8 cellular contexts compared by ENCODE assay signal in genomic region chr6:29926795-29927427, GRCh38. TPM values are rescaled to one million over a fixed set of nuclear protein-coding genes. Genes with fewer than 3 reads are reported as not detected.
DNase-seq lines count a peak whose midpoint lies in the region; ATAC-seq, FAIRE-seq and TF ChIP-seq lines count a peak whose summit lies in the region.

No MANE protein-coding gene starts in this region.

- H3K4me3 ChIP-seq in prostate gland (peak overlapping the region; percentile 37 to 43), upper lobe of right lung (peak overlapping the region; percentile 80)

- no peaks in the 10 kb centered on the region for H3K27me3 ChIP-seq in prostate gland (replicated peaks; ENCODE audit: insufficient read depth)
- no peaks in the 10 kb centered on the region for H3K27me3 ChIP-seq in upper lobe of right lung

- ATAC-seq in HG02840 (IDR thresholded peaks at IDR 0.05; ENCODE audit: low FRiP score, unreplicated experiment) (peak; percentile 47), upper lobe of right lung (peak; percentile 89), GM19397 (IDR thresholded peaks at IDR 0.05; ENCODE audit: unreplicated experiment) (no peak)

- no peak for FAIRE-seq in frontal cortex (lab: Jason Lieb, UNC)

- H3K27ac ChIP-seq in prostate gland: peak overlapping the region; percentile 41 to 90
- peak overlapping the region; percentile 98 for H3K27ac ChIP-seq in upper lobe of right lung

- no peaks in the 10 kb centered on the region for H3K9me3 ChIP-seq in prostate gland
- H3K9me3 ChIP-seq in upper lobe of right lung: no peaks in the 10 kb centered on the region

- intact Hi-C loops in prostate gland (cut with DNase I) (no loop called here), upper lobe of right lung (cut with DNase I) (no loop called here)

- DNase-seq in EL (peak; percentile 53), OCI-M1 (lab: John Stamatoyannopoulos, UW) (peak; percentile 94), activated gamma-delta T cell (lab: John Stamatoyannopoulos, UW) (peak; percentile 72), frontal cortex (ENCODE audit: low spot score in 2 of 2) (peak; percentile 44 to 67), prostate gland (ENCODE audit: low spot score) (peak; percentile 45), upper lobe of right lung (peak; percentile 91)

- H3K4me1 ChIP-seq in prostate gland (replicated peaks) (no peaks in the 10 kb centered on the region), upper lobe of right lung (peaks cover 3% of the 10 kb centered on the region)

- no peaks in the 10 kb centered on the region for H3K36me3 ChIP-seq in prostate gland
- H3K36me3 ChIP-seq in upper lobe of right lung: no peaks in the 10 kb centered on the region

- no peak for TF ChIP-seq POLR2A in prostate gland (IDR thresholded peaks at IDR 0.05)

- no peak for TF ChIP-seq CTCF in prostate gland (IDR thresholded peaks at IDR 0.05)
- no peak for TF ChIP-seq CTCF in upper lobe of right lung (IDR thresholded peaks at IDR 0.05)

- WGBS in prostate gland: 4% methylated on average over 17 of the region's 54 CpGs

RNA-seq across cellular contexts. Expression of gene HLA-A, which starts 15.4 kb away (rescaled TPM):
- total RNA-seq in frontal cortex (55.4 TPM), prostate gland (100 to 1,000 TPM; 564 to 620 TPM), upper lobe of right lung (1,071 TPM)

Comparison
In these comparisons a context has a peak if more than half of its experiments do, and no peak if none do; other contexts are left out.
1. RNA of gene HLA-A, which starts 15.4 kb away (total RNA-seq): 1,071 TPM in upper lobe of right lung (single experiment) and 564 to 620 TPM in prostate gland; 55.4 TPM in frontal cortex (single experiment); every median in the first group is over 10 times any median in the second.
2. Peak in every context shown above with its lines, with median percentiles within 50 percentile points of each other: DNase-seq.